In genomic region chr20:59884494-59884893, GRCh38 we compare ENCODE assay signal across 36 cellular contexts. TPM values are rescaled to one million over a fixed set of nuclear protein-coding genes. Genes with fewer than 3 reads are reported as not detected.
"Had no signal": no experiment of that assay in that cellular context is flagged by ENCODE, and none has a peak within 500 bp of the region (broad histone marks: within the 10 kb centered on the region; RNA-seq: fewer than 3 reads in every experiment).

No MANE protein-coding gene starts in this region.

- H3K27ac Mint-ChIP-seq: activated B cell treated with CpG ODN at 0.5 μM for 24 hours; activated CD4-positive, alpha-beta memory T cell treated with anti-CD3 and anti-CD28 coated beads for 36 hours; activated CD4-positive, alpha-beta T cell treated with anti-CD3 and anti-CD28 coated beads, Interleukin-2, amount 10 ng/mL, durations not matched to agents 24 days and 14 days; activated CD8-positive, alpha-beta T cell treated with anti-CD3 and anti-CD28 coated beads for 36 hours; activated naive CD4-positive, alpha-beta T cell treated with anti-CD3 and anti-CD28 coated beads, Interleukin-2, amount 10 ng/mL, durations not matched to agents 7 days and 5 days; activated naive CD4-positive, alpha-beta T cell treated with anti-CD3 and anti-CD28 coated beads, Interleukin-2, amount 50 U/mL, for 24 hours; activated naive CD8-positive, alpha-beta T cell; activated naive CD8-positive, alpha-beta T cell treated with anti-CD3 and anti-CD28 coated beads, Interleukin-2, amount 10 ng/mL, durations not matched to agents 7 days and 5 days; activated T-helper 2 cell treated with anti-CD3 and anti-CD28 coated beads, Interferon-gamma antibody, Interleukin-2, Interleukin-4, amounts not matched to agents 10 μg/mL and 5 μg/mL and 100 μg/mL, durations not matched to agents 14 hours and 24 hours and 36 hours; brain; T-helper 1 cell treated with Interleukin-12 subunit alpha and Interleukin-12 subunit beta and Interleukin-4 antibody, amounts not matched to agents 30 μg/mL and 1 μg/mL, for 36 hours; T-helper 2 cell treated with Interferon-gamma antibody and Interleukin-4, amounts not matched to agents 5 μg/mL and 100 μg/mL, for 36 hours had no signal

- H3K27ac ChIP-seq: ascending aorta, cardiac muscle cell, VCaP had no signal

- H3K36me3 ChIP-seq: ascending aorta, cardiac muscle cell had no signal

- H3K9me3 Mint-ChIP-seq: activated B cell treated with CpG ODN at 0.5 μM for 24 hours; activated CD4-positive, alpha-beta memory T cell treated with anti-CD3 and anti-CD28 coated beads for 36 hours; activated CD4-positive, alpha-beta T cell treated with anti-CD3 and anti-CD28 coated beads, Interleukin-2, amount 10 ng/mL, durations not matched to agents 24 days and 14 days; activated naive CD4-positive, alpha-beta T cell treated with anti-CD3 and anti-CD28 coated beads, Interleukin-2, amount 50 U/mL, for 24 hours; activated naive CD8-positive, alpha-beta T cell treated with anti-CD3 and anti-CD28 coated beads, Interleukin-2, amount 10 ng/mL, durations not matched to agents 7 days and 5 days; activated naive CD8-positive, alpha-beta T cell treated with anti-CD3 and anti-CD28 coated beads, Interleukin-2, amount 50 U/mL, for 24 hours; activated T-helper 2 cell treated with anti-CD3 and anti-CD28 coated beads, Interferon-gamma antibody, Interleukin-2, Interleukin-4, amounts not matched to agents 10 μg/mL and 5 μg/mL and 100 μg/mL, durations not matched to agents 14 hours and 24 hours and 36 hours; brain; central memory CD8-positive, alpha-beta T cell; T-helper 1 cell treated with Interleukin-12 subunit alpha and Interleukin-12 subunit beta and Interleukin-4 antibody, amounts not matched to agents 30 μg/mL and 1 μg/mL, for 36 hours; T-helper 2 cell treated with Interferon-gamma antibody and Interleukin-4, amounts not matched to agents 5 μg/mL and 100 μg/mL, for 36 hours had no signal

- H3K27me3 Mint-ChIP-seq: activated B cell treated with CpG ODN at 0.5 μM for 24 hours; activated CD4-positive, alpha-beta memory T cell treated with anti-CD3 and anti-CD28 coated beads for 36 hours; activated CD4-positive, alpha-beta T cell treated with anti-CD3 and anti-CD28 coated beads, Interleukin-2, amount 10 ng/mL, durations not matched to agents 24 days and 14 days; activated CD8-positive, alpha-beta T cell treated with anti-CD3 and anti-CD28 coated beads for 36 hours; activated naive CD4-positive, alpha-beta T cell treated with anti-CD3 and anti-CD28 coated beads, Interleukin-2, amount 10 ng/mL, durations not matched to agents 7 days and 5 days; activated naive CD4-positive, alpha-beta T cell treated with anti-CD3 and anti-CD28 coated beads, Interleukin-2, amount 50 U/mL, for 24 hours; activated naive CD8-positive, alpha-beta T cell; activated naive CD8-positive, alpha-beta T cell treated with anti-CD3 and anti-CD28 coated beads, Interleukin-2, amount 50 U/mL, for 24 hours; central memory CD8-positive, alpha-beta T cell had no signal

- H3K4me1 Mint-ChIP-seq: activated B cell treated with CpG ODN at 0.5 μM for 24 hours; activated CD4-positive, alpha-beta T cell treated with anti-CD3 and anti-CD28 coated beads, Interleukin-2, amount 10 ng/mL, durations not matched to agents 24 days and 14 days; activated naive CD4-positive, alpha-beta T cell treated with anti-CD3 and anti-CD28 coated beads, Interleukin-2, amount 10 ng/mL, durations not matched to agents 7 days and 5 days; activated naive CD4-positive, alpha-beta T cell treated with anti-CD3 and anti-CD28 coated beads, Interleukin-2, amount 50 U/mL, for 24 hours; activated naive CD8-positive, alpha-beta T cell treated with anti-CD3 and anti-CD28 coated beads, Interleukin-2, amount 10 ng/mL, durations not matched to agents 7 days and 5 days; activated naive CD8-positive, alpha-beta T cell treated with anti-CD3 and anti-CD28 coated beads, Interleukin-2, amount 50 U/mL, for 24 hours; brain; central memory CD8-positive, alpha-beta T cell had no signal

- H3K4me3 Mint-ChIP-seq: activated B cell treated with CpG ODN at 0.5 μM for 24 hours; activated CD4-positive, alpha-beta memory T cell treated with anti-CD3 and anti-CD28 coated beads for 36 hours; activated CD4-positive, alpha-beta T cell treated with anti-CD3 and anti-CD28 coated beads, Interleukin-2, amount 10 ng/mL, durations not matched to agents 24 days and 14 days; activated CD8-positive, alpha-beta T cell treated with anti-CD3 and anti-CD28 coated beads for 36 hours; activated naive CD4-positive, alpha-beta T cell treated with anti-CD3 and anti-CD28 coated beads, Interleukin-2, amount 10 ng/mL, durations not matched to agents 7 days and 5 days; activated naive CD4-positive, alpha-beta T cell treated with anti-CD3 and anti-CD28 coated beads, Interleukin-2, amount 50 U/mL, for 24 hours; activated naive CD8-positive, alpha-beta T cell; activated naive CD8-positive, alpha-beta T cell treated with anti-CD3 and anti-CD28 coated beads, Interleukin-2, amount 10 ng/mL, durations not matched to agents 7 days and 5 days; activated naive CD8-positive, alpha-beta T cell treated with anti-CD3 and anti-CD28 coated beads, Interleukin-2, amount 50 U/mL, for 24 hours; brain; central memory CD8-positive, alpha-beta T cell; T-helper 1 cell treated with Interleukin-12 subunit alpha and Interleukin-12 subunit beta and Interleukin-4 antibody, amounts not matched to agents 30 μg/mL and 1 μg/mL, for 36 hours; T-helper 2 cell treated with Interferon-gamma antibody and Interleukin-4, amounts not matched to agents 5 μg/mL and 100 μg/mL, for 36 hours had no signal

- H3K27me3 ChIP-seq: ascending aorta, cardiac muscle cell had no signal

- ATAC-seq: activated CD8-positive, alpha-beta T cell treated with anti-CD3 and anti-CD28 coated beads for 36 hours; activated naive CD8-positive, alpha-beta T cell treated with anti-CD3 and anti-CD28 coated beads, Interleukin-2, amount 50 U/mL, for 24 hours had no signal

- DNase-seq: activated B cell treated with CpG ODN at 0.5 μM for 24 hours; activated CD4-positive, alpha-beta memory T cell treated with anti-CD3 and anti-CD28 coated beads for 36 hours; activated CD4-positive, alpha-beta T cell treated with anti-CD3 and anti-CD28 coated beads for 4 hours; activated CD4-positive, alpha-beta T cell treated with anti-CD3 and anti-CD28 coated beads, Interleukin-2, amount 10 ng/mL, durations not matched to agents 24 days and 14 days; activated CD4-positive, alpha-beta T cell treated with anti-CD3 and anti-CD28 coated beads, Interleukin-2, amount 50 U/mL, for 1 hour; activated CD4-positive, alpha-beta T cell treated with anti-CD3 and anti-CD28 coated beads, Interleukin-2, amount 50 U/mL, for 4 hours; activated CD4-positive, CD25-positive, alpha-beta regulatory T cell treated with anti-CD3 and anti-CD28 coated beads, Interleukin-2, amount 50 U/mL, for 72 hours; activated CD8-positive, alpha-beta memory T cell treated with anti-CD3 and anti-CD28 coated beads, Interleukin-2, amount 50 U/mL, for 4 hours; activated CD8-positive, alpha-beta T cell treated with anti-CD3 and anti-CD28 coated beads for 36 hours; activated effector memory CD4-positive, alpha-beta T cell treated with Interleukin-2 at 50 U/mL for 16 hours; activated gamma-delta T cell; activated naive CD4-positive, alpha-beta T cell treated with anti-CD3 and anti-CD28 coated beads, Interleukin-2, amount 10 ng/mL, durations not matched to agents 7 days and 5 days; activated naive CD4-positive, alpha-beta T cell treated with Interleukin-2 at 50 U/mL for 16 hours; activated naive CD8-positive, alpha-beta T cell treated with anti-CD3 and anti-CD28 coated beads, Interleukin-2, amount 10 ng/mL, durations not matched to agents 7 days and 5 days; activated naive CD8-positive, alpha-beta T cell treated with anti-CD3 and anti-CD28 coated beads, Interleukin-2, amount 50 U/mL, for 24 hours; activated T-cell treated with anti-CD3 and anti-CD28 coated beads for 4 hours; activated T-cell treated with anti-CD3 and anti-CD28 coated beads, Interleukin-2, amount 50 U/mL, for 1 hour; activated T-cell treated with anti-CD3 and anti-CD28 coated beads, Interleukin-2, amount 50 U/mL, for 48 hours; amygdala; anterior cingulate cortex; caudate nucleus; cerebellar nuclear complex; T-helper 1 cell; T-helper 2 cell; T-helper 9 cell had no signal

- H3K4me3 ChIP-seq: ascending aorta, cardiac muscle cell had no signal

- H3K4me1 ChIP-seq: ascending aorta had no signal

- H3K9me3 ChIP-seq: ascending aorta had no signal

- FAIRE-seq: bronchial epithelial cell had no signal

- H3K36me3 Mint-ChIP-seq: activated CD4-positive, alpha-beta memory T cell treated with anti-CD3 and anti-CD28 coated beads for 36 hours; activated naive CD4-positive, alpha-beta T cell treated with anti-CD3 and anti-CD28 coated beads, Interleukin-2, amount 10 ng/mL, durations not matched to agents 7 days and 5 days; activated naive CD4-positive, alpha-beta T cell treated with anti-CD3 and anti-CD28 coated beads, Interleukin-2, amount 50 U/mL, for 24 hours; activated naive CD8-positive, alpha-beta T cell treated with anti-CD3 and anti-CD28 coated beads, Interleukin-2, amount 10 ng/mL, durations not matched to agents 7 days and 5 days; brain had no signal

RNA-seq across cellular contexts. Expression of gene SYCP2, which starts 48.9 kb away (rescaled TPM):
- total RNA-seq: cardiac muscle cell had no signal
